ENCODE assay signal across 35 cellular contexts in genomic region chrX:68640661-68641060, GRCh38. TPM values are rescaled to one million over a fixed set of nuclear protein-coding genes. Genes with fewer than 3 reads are reported as not detected.
A peak's percentile ranks its signal among the peaks of the same experiment; 100 is the strongest.
DNase-seq lines count a peak whose midpoint lies in the region; ATAC-seq, FAIRE-seq and TF ChIP-seq lines count a peak whose summit lies in the region.
"Had no signal": no experiment of that assay in that cellular context is flagged by ENCODE, and none has a peak within 500 bp of the region (broad histone marks: within the 10 kb centered on the region; RNA-seq: fewer than 3 reads in every experiment).

No MANE protein-coding gene starts in this region.

- ATAC-seq in HepG2 (no peak), right lobe of liver (no peak), HG03565 (IDR thresholded peaks at IDR 0.05; ENCODE audit: unreplicated experiment) (no peak)
- ATAC-seq: A549; CD8-positive, alpha-beta T cell had no signal

- peaks cover 5% of the 10 kb centered on the region for H3K27me3 Mint-ChIP-seq in astrocyte (ENCODE audit: low read depth, unreplicated experiment)
- H3K27me3 Mint-ChIP-seq: B cell; CD4-positive, alpha-beta memory T cell; CD4-positive, alpha-beta T cell; CD4-positive, CD25-positive, alpha-beta regulatory T cell had no signal

- no peaks in the 10 kb centered on the region for H3K4me1 Mint-ChIP-seq in astrocyte (ENCODE audit: low read depth, unreplicated experiment)
- H3K4me1 Mint-ChIP-seq: B cell; CD14-positive monocyte; CD4-positive, alpha-beta memory T cell; CD4-positive, CD25-positive, alpha-beta regulatory T cell; CD8-positive, alpha-beta memory T cell had no signal

- no peaks in the 10 kb centered on the region for H4K20me1 ChIP-seq in HepG2 (ENCODE audit: insufficient read depth, low read length)
- no peaks in the 10 kb centered on the region for H4K20me1 ChIP-seq in astrocyte (ENCODE audit: insufficient read depth, low read length)
- H4K20me1 ChIP-seq: BLaER1 had no signal

- H3K4me3 ChIP-seq in HepG2 (replicated peaks in 1 of 3; ENCODE audit: insufficient read depth in 1 of 3, low read depth in 2 of 3, low read length in 3 of 3) = no peak overlapping the region
- H3K4me3 ChIP-seq in right lobe of liver = no peak overlapping the region
- no peak overlapping the region for H3K4me3 ChIP-seq in HEK293 (ENCODE audit: low read depth, low read length)
- H3K4me3 ChIP-seq in astrocyte (ENCODE audit: insufficient read depth, low read depth, low read length) = no peak overlapping the region
- H3K4me3 ChIP-seq: A549; BLaER1; BLaER1 treated with 17β-estradiol and CSF1 and Interleukin-3, amounts not matched to agents 10 nM and 100 nM had no signal

- no peak overlapping the region for H3K9ac ChIP-seq in HepG2 (ENCODE audit: insufficient read depth, low read depth, low read length)
- H3K9ac ChIP-seq in astrocyte (ENCODE audit: low read length) = no peak overlapping the region
- H3K9ac ChIP-seq: BLaER1; BLaER1 treated with 17β-estradiol and CSF1 and Interleukin-3, amounts not matched to agents 10 nM and 100 nM had no signal

- no peaks in the 10 kb centered on the region for H3K36me3 ChIP-seq in HepG2 (replicated peaks in 1 of 2; ENCODE audit: control insufficient read depth in 1 of 2, insufficient read depth in 2 of 2, low read length in 2 of 2)
- no peaks in the 10 kb centered on the region for H3K36me3 ChIP-seq in right lobe of liver
- no peaks in the 10 kb centered on the region for H3K36me3 ChIP-seq in HEK293 (ENCODE audit: control insufficient read depth in 2 of 2, insufficient read depth in 1 of 2, low read length in 2 of 2)
- no peaks in the 10 kb centered on the region for H3K36me3 ChIP-seq in astrocyte (ENCODE audit: insufficient read depth, low read length)
- H3K36me3 ChIP-seq: BE2C; BLaER1; BLaER1 treated with 17β-estradiol and CSF1 and Interleukin-3, amounts not matched to agents 10 nM and 100 nM had no signal

- in situ Hi-C loops in HepG2 (cut with HindIII; ENCODE audit: extremely low pct_ligation_motif_present, low pct_unique_long_range_greater_than_20kb) = no loop called here

- TF ChIP-seq POLR2A in HepG2 (IDR thresholded peaks at IDR 0.05; ENCODE audit: insufficient read depth in 1 of 2, low read depth in 2 of 2, low read length in 2 of 2) (no peak), right lobe of liver (IDR thresholded peaks at IDR 0.05) (no peak)

- FAIRE-seq in HepG2 (lab: Jason Lieb, UNC) (no peak), astrocyte (lab: Jason Lieb, UNC) (peak; percentile 87)
- FAIRE-seq: A204.1, D721Med had no signal

- no peaks in the 10 kb centered on the region for H3K36me3 Mint-ChIP-seq in astrocyte (ENCODE audit: low read depth, unreplicated experiment)
- H3K36me3 Mint-ChIP-seq: CD14-positive monocyte; CD4-positive, alpha-beta memory T cell; CD4-positive, CD25-positive, alpha-beta regulatory T cell; CD8-positive, alpha-beta memory T cell; CD8-positive, alpha-beta T cell had no signal

- H3K9me3 Mint-ChIP-seq in astrocyte (ENCODE audit: unreplicated experiment) = no peaks in the 10 kb centered on the region
- H3K9me3 Mint-ChIP-seq: CD4-positive, alpha-beta memory T cell; CD4-positive, alpha-beta T cell; CD8-positive, alpha-beta memory T cell; CD8-positive, alpha-beta T cell had no signal

- POLR2A ChIA-PET in HepG2 (lab: Yijun Ruan, JAX) (no interaction called here), HEK293 (lab: Yijun Ruan, JAX) (interaction anchor here (0.6 kb wide), 1 partner anchor 35 kb away, joined by 4 read pairs; no protein-coding TSS in a partner anchor)

- H3K4me1 ChIP-seq in HepG2 (ENCODE audit: insufficient read depth, low read length) = no peaks in the 10 kb centered on the region
- no peaks in the 10 kb centered on the region for H3K4me1 ChIP-seq in right lobe of liver
- H3K4me1 ChIP-seq in HEK293 (ENCODE audit: control insufficient read depth, insufficient read depth, low read length) = no peaks in the 10 kb centered on the region
- no peaks in the 10 kb centered on the region for H3K4me1 ChIP-seq in astrocyte (ENCODE audit: insufficient read depth, low read length)
- H3K4me1 ChIP-seq: A549, BE2C, BLaER1, Caco-2 had no signal

- no peak overlapping the region for H3K27ac ChIP-seq in HepG2 (ENCODE audit: extremely low read length, insufficient read depth, low read length)
- no peak overlapping the region for H3K27ac ChIP-seq in right lobe of liver
- no peak overlapping the region for H3K27ac ChIP-seq in HEK293 (ENCODE audit: extremely low read depth, low read depth, low read length)
- no peak overlapping the region for H3K27ac ChIP-seq in astrocyte (ENCODE audit: low read depth, low read length)
- H3K27ac ChIP-seq: 22Rv1; A549; BLaER1; BLaER1 treated with 17β-estradiol and CSF1 and Interleukin-3, amounts not matched to agents 10 nM and 100 nM; C4-2B had no signal

- no peak overlapping the region for H3K4me3 Mint-ChIP-seq in astrocyte (ENCODE audit: unreplicated experiment)
- H3K4me3 Mint-ChIP-seq: B cell; CD14-positive monocyte; CD4-positive, alpha-beta memory T cell; CD4-positive, alpha-beta T cell; CD4-positive, CD25-positive, alpha-beta regulatory T cell; CD8-positive, alpha-beta memory T cell; CD8-positive, alpha-beta T cell had no signal

- TF ChIP-seq EP300 in HepG2 (IDR thresholded peaks at IDR 0.05; ENCODE audit: low read depth in 2 of 2, low read length in 2 of 2) = no peak
- TF ChIP-seq EP300 in HepG2 (CRISPR knock-in tag; IDR thresholded peaks at IDR 0.05; ENCODE audit: borderline replicate concordance) = no peak

- no peaks in the 10 kb centered on the region for H3K79me2 ChIP-seq in HepG2 (ENCODE audit: insufficient read depth, low read length)
- H3K79me2 ChIP-seq in astrocyte (ENCODE audit: insufficient read depth, low read length) = no peaks in the 10 kb centered on the region

- TF ChIP-seq RAD21 in HepG2 (CRISPR knock-in tag; IDR thresholded peaks at IDR 0.05) = no peak

- H3K27me3 ChIP-seq in HepG2 (ENCODE audit: control insufficient read depth in 1 of 2, insufficient read depth in 2 of 2, low read length in 2 of 2) (no peaks in the 10 kb centered on the region), right lobe of liver (no peaks in the 10 kb centered on the region), astrocyte (ENCODE audit: insufficient read depth, low read length) (no peaks in the 10 kb centered on the region)
- H3K27me3 ChIP-seq: BE2C had no signal

- WGBS in HepG2 (ENCODE audit: low lambda C conversion rate) = 97% methylated on average over 2 of the region's 2 CpGs
- 71% methylated on average over 2 of the region's 2 CpGs for WGBS in right lobe of liver (ENCODE audit: insufficient coverage, low coverage, low lambda C conversion rate, missing lambda C conversion rate)

- H3K27ac Mint-ChIP-seq in astrocyte (ENCODE audit: unreplicated experiment) = no peak overlapping the region
- H3K27ac Mint-ChIP-seq: B cell; CD4-positive, alpha-beta memory T cell; CD4-positive, alpha-beta T cell; CD8-positive, alpha-beta memory T cell; CD8-positive, alpha-beta T cell had no signal

- BruUV-seq in HepG2 (replicated peaks; lab: Mats Ljungman, UMichigan) = no TSS peak

- H3K4me2 ChIP-seq in HepG2 (ENCODE audit: low read depth, low read length) = no peak overlapping the region
- no peak overlapping the region for H3K4me2 ChIP-seq in astrocyte (ENCODE audit: low read length)
- H3K4me2 ChIP-seq: A549; BLaER1; BLaER1 treated with 17β-estradiol and CSF1 and Interleukin-3, amounts not matched to agents 10 nM and 100 nM had no signal

- H3K9me3 ChIP-seq in HepG2 (ENCODE audit: low read length) (no peaks in the 10 kb centered on the region), right lobe of liver (no peaks in the 10 kb centered on the region), HEK293 (ENCODE audit: control insufficient read depth, insufficient read depth, low read depth, low read length) (no peaks in the 10 kb centered on the region), astrocyte (ENCODE audit: insufficient read depth, low read depth, low read length) (no peaks in the 10 kb centered on the region)
- H3K9me3 ChIP-seq: A549; BE2C; BLaER1; BLaER1 treated with 17β-estradiol and CSF1 and Interleukin-3, amounts not matched to agents 10 nM and 100 nM; Caco-2 had no signal

- DNase-seq in HepG2 (ENCODE audit: low spot score) (no peak), right lobe of liver (no peak), astrocyte (ENCODE audit: low read depth) (no peak), foreskin melanocyte (no peak)
- DNase-seq: 8988T; ACHN; AML-193; BE2C; C1 segment of cervical spinal cord; Caco-2; Calu3; CD4-positive, alpha-beta memory T cell; CD4-positive, alpha-beta T cell; CD4-positive, CD25-positive, alpha-beta regulatory T cell; CD8-positive, alpha-beta memory T cell; CD8-positive, alpha-beta T cell; COR-L47; DMS 273 treated with DMSO at 0.1 percent for 48 hours; DMS153; DMS53; DMS79; DMS79 treated with DMSO at 0.1 percent for 48 hours; DND-41; EL had no signal

- no peak overlapping the region for H2AFZ ChIP-seq in HepG2 (ENCODE audit: low read length)
- no peak overlapping the region for H2AFZ ChIP-seq in astrocyte (ENCODE audit: low read depth, low read length)

- intact Hi-C loops in HepG2 (cut with micrococcal nuclease; ENCODE audit: unreplicated experiment) (no loop called here), right lobe of liver (cut with DNase I) (no loop called here)

- TF ChIP-seq CTCF in HepG2 (CRISPR knock-in tag; IDR thresholded peaks at IDR 0.05) = no peak
- TF ChIP-seq CTCF in right lobe of liver (IDR thresholded peaks at IDR 0.05) = no peak
- no peak for TF ChIP-seq CTCF in HEK293 (tag by site-specific recombination; IDR thresholded peaks at IDR 0.05)
- no peak for TF ChIP-seq CTCF in astrocyte (IDR thresholded peaks at IDR 0.05; ENCODE audit: insufficient read depth, low read depth, low read length)

- CTCF ChIA-PET in HepG2 (lab: Yijun Ruan, JAX; ENCODE audit: low intra/inter-chr PET ratio, low total read pairs) = no interaction called here
- CTCF ChIA-PET in HEK293 (lab: Yijun Ruan, JAX) = no interaction called here

RNA-seq across cellular contexts. Expression of gene STARD8, which starts 6.8 kb away (rescaled TPM):
- total RNA-seq in HepG2 (2016; rRNA removed; fragmentation: Illumina TruSeq; extraction: Trizol) = 0.02 TPM in 1 of 2 replicates, not detected in the other
- not detected in 2 replicates for total RNA-seq in HepG2 (2016; cell fraction: cytosol; rRNA removed; fragmentation: Illumina TruSeq; extraction: Trizol; ENCODE audit: low read depth)
- total RNA-seq in HepG2 (2016; cell fraction: insoluble cytoplasmic fraction; rRNA removed; fragmentation: Illumina TruSeq; extraction: Trizol) = not detected in 2 replicates
- total RNA-seq in HepG2 (2016; cell fraction: membrane; rRNA removed; fragmentation: Illumina TruSeq; extraction: Trizol) = not detected in 2 replicates
- total RNA-seq in HepG2 (2016; cell fraction: nucleus; rRNA removed; fragmentation: Illumina TruSeq; extraction: Trizol) = not detected in 2 replicates
- polyA plus RNA-seq in HepG2 (2011; rRNA removed) = 0.09 and 0.10 TPM in 2 replicates
- polyA plus RNA-seq in HepG2 (2011; cell fraction: cytosol; rRNA removed) = 0.03 and 0.15 TPM in 2 replicates
- 0.23 and 0.26 TPM in 2 replicates for polyA plus RNA-seq in HepG2 (2011; cell fraction: nucleus; rRNA removed)
- 0.03 and 0.05 TPM in 2 replicates for polyA plus RNA-seq in HepG2 (2012)
- not detected in 2 replicates for polyA plus RNA-seq in HepG2 (2016; cell fraction: cytosol; fragmentation: Illumina TruSeq; extraction: Trizol; ENCODE audit: low read depth)
- polyA plus RNA-seq in HepG2 (2016; cell fraction: insoluble cytoplasmic fraction; fragmentation: Illumina TruSeq; extraction: Trizol; ENCODE audit: low read depth) = not detected in 2 replicates
- polyA plus RNA-seq in HepG2 (2016; cell fraction: membrane; fragmentation: Illumina TruSeq; extraction: Trizol; ENCODE audit: low read depth) = not detected in 2 replicates
- not detected in 2 replicates for polyA plus RNA-seq in HepG2 (2016; cell fraction: nucleus; fragmentation: Illumina TruSeq; extraction: Trizol; ENCODE audit: insufficient read depth, low read depth)
- polyA minus RNA-seq in HepG2 (2011; rRNA and poly(A)+ RNA removed; ENCODE audit: low replicate concordance) = 0.22 and 4.6 TPM in 2 replicates
- polyA minus RNA-seq in HepG2 (2011; cell fraction: cytosol; rRNA and poly(A)+ RNA removed) = not detected in 2 replicates
- polyA minus RNA-seq in HepG2 (2011; cell fraction: nucleus; rRNA and poly(A)+ RNA removed) = 0.12 and 0.13 TPM in 2 replicates
- total RNA-seq in right lobe of liver = 10 to 100 TPM in 1 of 6 experiments, 1 to 10 TPM in 5; 6.6 to 11.5 (median 7.6) TPM
- 1.0 and 1.3 TPM in 2 replicates for total RNA-seq in astrocyte
- total RNA-seq: Caco-2; CD8-positive, alpha-beta T cell had no signal
- polyA plus RNA-seq: CD8-positive, alpha-beta memory T cell had no signal

Comparison
In these comparisons a context has a peak if more than half of its experiments do, and no peak if none do; other contexts are left out.
1. Of the 63 proteins assayed by ChIP-seq in both HepG2 and HEK293: peak only in HepG2: none; only in HEK293: ZNF513; in both: none; in neither: 62.